ENCODE assay signal across 9 cellular contexts in the genomic region with DNA sequence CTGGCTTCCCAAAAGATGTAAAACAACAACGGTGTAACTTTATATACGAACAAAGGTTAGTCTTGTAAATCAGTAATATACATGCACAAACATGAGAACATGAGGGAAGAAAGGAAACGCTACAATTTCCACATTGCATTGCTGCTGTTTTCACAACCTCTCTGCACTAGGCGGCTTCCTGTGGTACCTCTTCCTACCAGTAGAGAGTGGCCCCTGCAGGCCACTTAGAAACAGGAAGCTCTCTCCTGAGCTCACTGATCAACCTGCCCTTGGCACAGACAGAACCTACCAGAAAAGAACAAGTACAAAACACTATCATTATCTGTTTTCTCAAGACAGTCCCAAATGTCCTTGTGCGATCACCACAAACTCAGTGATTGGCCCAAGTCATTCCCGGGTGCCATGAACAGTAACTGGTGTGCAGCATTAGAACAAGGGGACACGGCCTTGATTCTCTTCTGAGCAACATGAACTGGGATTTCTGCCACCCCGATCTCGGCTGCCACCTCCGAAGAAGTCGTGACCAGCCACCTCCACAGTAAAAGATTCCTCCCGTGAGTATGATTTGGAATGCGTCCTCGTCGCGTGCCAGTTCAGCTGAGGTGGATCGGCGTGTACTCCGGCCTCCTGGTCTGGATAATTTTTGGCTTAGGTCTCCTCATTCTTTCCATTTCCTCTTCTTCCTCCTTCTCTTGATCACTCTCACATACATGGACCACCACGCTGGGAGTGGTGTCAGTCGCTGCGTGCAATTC. TPM values are rescaled to one million over a fixed set of nuclear protein-coding genes. Genes with fewer than 3 reads are reported as not detected.
DNase-seq lines count a peak whose midpoint lies in the region; ATAC-seq, FAIRE-seq and TF ChIP-seq lines count a peak whose summit lies in the region.
"Had no signal": no experiment of that assay in that cellular context is flagged by ENCODE, and none has a peak within 500 bp of the region (broad histone marks: within the 10 kb centered on the region; RNA-seq: fewer than 3 reads in every experiment).

No MANE protein-coding gene starts in this region.

- H3K36me3 ChIP-seq in BE2C (no peaks in the 10 kb centered on the region; the same call in 1 of the 2 replicates), keratinocyte (ENCODE audit: control insufficient read depth in 2 of 2, extremely low read depth in 1 of 2, insufficient read depth in 2 of 2, low read length in 2 of 2) (peaks cover 7 to 8% of the 10 kb centered on the region in 2 experiments), neuronal stem cell (replicated peaks in 1 of 2; ENCODE audit: control insufficient read depth in 2 of 2, insufficient read depth in 2 of 2, low read length in 2 of 2) (peaks cover 0 to 47% of the 10 kb centered on the region in 2 donors), SJCRH30 (peaks cover 33% of the 10 kb centered on the region)

- H3K4me1 ChIP-seq in BE2C: no peaks in the 10 kb centered on the region
- no peaks in the 10 kb centered on the region for H3K4me1 ChIP-seq in keratinocyte (ENCODE audit: control insufficient read depth, extremely low read depth, insufficient read depth, low read length)
- H3K4me1 ChIP-seq in neuronal stem cell (ENCODE audit: control insufficient read depth in 2 of 2, insufficient read depth in 1 of 2, low read depth in 1 of 2, low read length in 2 of 2): peaks cover 0 to 5% of the 10 kb centered on the region in 2 donors
- H3K4me1 ChIP-seq in SJCRH30: no peaks in the 10 kb centered on the region

- ATAC-seq in activated B cell treated with CpG ODN at 0.5 μM for 24 hours (ENCODE audit: low read depth): peak; percentile 42
- ATAC-seq in HG03108 (IDR thresholded peaks at IDR 0.05; ENCODE audit: unreplicated experiment): no peak

- H2BK12ac ChIP-seq in neuronal stem cell (ENCODE audit: low read length): no peak overlapping the region

- peak; percentile 24 for TF ChIP-seq CTCF in BE2C (IDR thresholded peaks at IDR 0.05; ENCODE audit: low read depth, low read length)
- no peak for TF ChIP-seq CTCF in activated B cell treated with CpG ODN at 0.5 μM for 24 hours (IDR thresholded peaks at IDR 0.05)
- peak; percentile 16 to 30 (median 28) for TF ChIP-seq CTCF in keratinocyte (optimal IDR thresholded peaks at IDR 0.05 in 1 of 3, IDR thresholded peaks at IDR 0.05 in 1 of 3, conservative IDR thresholded peaks at IDR 0.05 in 1 of 3; ENCODE audit: extremely low read depth in 1 of 3, insufficient read depth in 2 of 3, low read length in 3 of 3)

- WGBS in neuronal stem cell (ENCODE audit: extremely low coverage in 2 of 2, insufficient read length in 2 of 2, insufficient replicate concordance in 1 of 2), 2 donors: no CpG with 5 or more reads among the region's 22 CpGs

- H3K79me2 ChIP-seq in keratinocyte (ENCODE audit: control insufficient read depth, insufficient read depth, low read length): no peaks in the 10 kb centered on the region

- no peak for FAIRE-seq in keratinocyte (lab: Jason Lieb, UNC)
- FAIRE-seq: endometrium had no signal

- intact Hi-C loops in activated B cell treated with CpG ODN at 0.5 μM for 24 hours (cut with micrococcal nuclease): no loop called here

- H3K23ac ChIP-seq in neuronal stem cell (ENCODE audit: low read depth, low read length, poor library complexity): no peak overlapping the region

- dilution Hi-C loops in keratinocyte (cut with MboI; ENCODE audit: extremely low pct_ligation_motif_present, low sequenced_read_pairs): no loop called here

- H3K4me3 Mint-ChIP-seq in activated B cell treated with CpG ODN at 0.5 μM for 24 hours: no peak overlapping the region

- POLR2A ChIA-PET in activated B cell treated with CpG ODN at 0.5 μM for 24 hours (lab: Charles Lee): no interaction called here

- H3K4me3 ChIP-seq in BE2C (ENCODE audit: low read depth, low read length): no peak overlapping the region
- no peak overlapping the region for H3K4me3 ChIP-seq in keratinocyte (ENCODE audit: control insufficient read depth in 2 of 3, extremely low read depth in 1 of 3, insufficient read depth in 2 of 3, low read depth in 1 of 3, low read length in 3 of 3)
- no peak overlapping the region for H3K4me3 ChIP-seq in neuronal stem cell (ENCODE audit: low read length in 2 of 2)
- H3K4me3 ChIP-seq in SJCRH30: no peak overlapping the region

- no peak overlapping the region for H3K27ac Mint-ChIP-seq in activated B cell treated with CpG ODN at 0.5 μM for 24 hours

- H3K4me2 ChIP-seq in keratinocyte (ENCODE audit: control insufficient read depth, extremely low read depth, insufficient read depth, low read depth, low read length): no peak overlapping the region
- H3K4me2 ChIP-seq in neuronal stem cell (ENCODE audit: insufficient read depth, low read length, poor library complexity, severe bottlenecking): no peak overlapping the region

- H3K18ac ChIP-seq in neuronal stem cell (ENCODE audit: low read length): no peak overlapping the region

- H3K9me3 Mint-ChIP-seq in activated B cell treated with CpG ODN at 0.5 μM for 24 hours: no peaks in the 10 kb centered on the region

- CTCF ChIA-PET in activated B cell treated with CpG ODN at 0.5 μM for 24 hours (lab: Charles Lee): no interaction called here

- no peak overlapping the region for H2AK5ac ChIP-seq in neuronal stem cell (ENCODE audit: low read depth, low read length)

- H3K27me3 ChIP-seq in BE2C: no peaks in the 10 kb centered on the region
- H3K27me3 ChIP-seq in keratinocyte (ENCODE audit: control insufficient read depth, extremely low read depth, insufficient read depth, low read length): no peaks in the 10 kb centered on the region
- no peaks in the 10 kb centered on the region for H3K27me3 ChIP-seq in neuronal stem cell (ENCODE audit: control insufficient read depth in 3 of 3, insufficient read depth in 3 of 3, low read depth in 1 of 3, low read length in 3 of 3)
- no peaks in the 10 kb centered on the region for H3K27me3 ChIP-seq in SJCRH30

- H2BK5ac ChIP-seq in neuronal stem cell (ENCODE audit: low read length): no peak overlapping the region

- no peaks in the 10 kb centered on the region for H4K20me1 ChIP-seq in keratinocyte (ENCODE audit: control insufficient read depth, extremely low read depth, insufficient read depth, low read length)

- H3K9me1 ChIP-seq in keratinocyte (ENCODE audit: control insufficient read depth, extremely low read depth, insufficient read depth, low read length): no peaks in the 10 kb centered on the region

- H3K27ac ChIP-seq in keratinocyte (ENCODE audit: control insufficient read depth, insufficient read depth, low read length) (no peak overlapping the region), neuronal stem cell (replicated peaks; ENCODE audit: low read length) (no peak overlapping the region), SJCRH30 (no peak overlapping the region)

- H3K4ac ChIP-seq in neuronal stem cell (ENCODE audit: low read length): no peak overlapping the region

- no peak for DNase-seq in BE2C
- DNase-seq in HCEC 1CT: peak; percentile 22
- DNase-seq in activated B cell treated with CpG ODN at 0.5 μM for 24 hours: no peak
- no peak for DNase-seq in keratinocyte (ENCODE audit: low read depth, low spot score)
- no peak for DNase-seq in neuronal stem cell (ENCODE audit: low spot score)
- no peak for DNase-seq in SJCRH30
- no peak for DNase-seq in 8988T

- H4K91ac ChIP-seq in neuronal stem cell (ENCODE audit: low read depth, low read length, poor library complexity): no peak overlapping the region

- peaks cover 6% of the 10 kb centered on the region for H3K36me3 Mint-ChIP-seq in activated B cell treated with CpG ODN at 0.5 μM for 24 hours (ENCODE audit: low read depth)

- no peak overlapping the region for H3K14ac ChIP-seq in neuronal stem cell (ENCODE audit: low read length)

- H3K79me1 ChIP-seq in neuronal stem cell (ENCODE audit: low read depth, low read length): no peaks in the 10 kb centered on the region

- H2AFZ ChIP-seq in keratinocyte (ENCODE audit: control insufficient read depth, low read length) (no peak overlapping the region), neuronal stem cell (ENCODE audit: low read length) (no peak overlapping the region)

- H3K4me1 Mint-ChIP-seq in activated B cell treated with CpG ODN at 0.5 μM for 24 hours: no peaks in the 10 kb centered on the region

- no peak overlapping the region for H2BK120ac ChIP-seq in neuronal stem cell (ENCODE audit: low read depth, low read length)

- H3K9me3 ChIP-seq in BE2C (no peaks in the 10 kb centered on the region), keratinocyte (ENCODE audit: control insufficient read depth, low read depth, low read length) (no peaks in the 10 kb centered on the region), neuronal stem cell (replicated peaks in 1 of 2; ENCODE audit: control insufficient read depth in 2 of 2, insufficient read depth in 1 of 2, low read depth in 1 of 2, low read length in 2 of 2) (no peaks in the 10 kb centered on the region), SJCRH30 (replicated peaks) (no peaks in the 10 kb centered on the region)

- no peaks in the 10 kb centered on the region for H3K27me3 Mint-ChIP-seq in activated B cell treated with CpG ODN at 0.5 μM for 24 hours

- no peak overlapping the region for H2BK15ac ChIP-seq in neuronal stem cell (ENCODE audit: low read length)

- H4K8ac ChIP-seq in neuronal stem cell (ENCODE audit: low read depth, low read length): no peak overlapping the region

- H3K9ac ChIP-seq in keratinocyte (ENCODE audit: control insufficient read depth, extremely low read depth, insufficient read depth, low read length): no peak overlapping the region
- H3K9ac ChIP-seq in neuronal stem cell (ENCODE audit: low read depth, low read length, poor library complexity): no peak overlapping the region

RNA-seq across cellular contexts. Expression of a gene that starts 5.7 kb away (rescaled TPM):
- polyA plus RNA-seq in BE2C (2012; ENCODE audit: insufficient read depth, insufficient read length, low read depth): not detected
- 0.10 TPM in 1 of 2 replicates, not detected in the other for total RNA-seq in activated B cell treated with CpG ODN at 0.5 μM for 24 hours
- polyA plus RNA-seq in keratinocyte: 0.03 to 0.08 TPM (median 0.04 TPM) in 3 replicates
- polyA plus RNA-seq in keratinocyte (2011; ENCODE audit: low read depth): 0.12 TPM
- polyA plus RNA-seq in keratinocyte (2011; cell fraction: cytosol; rRNA removed): 0.10 TPM in 1 of 2 replicates, not detected in the other
- polyA plus RNA-seq in keratinocyte (2011; cell fraction: nucleus; rRNA removed): 0.17 and 0.36 TPM in 2 replicates
- polyA plus RNA-seq in keratinocyte (2012; ENCODE audit: low replicate concordance): 0.09 and 0.20 TPM in 2 replicates
- 0.42 TPM in 1 of 3 replicates, not detected in the others for polyA minus RNA-seq in keratinocyte
- polyA minus RNA-seq in keratinocyte (2011; cell fraction: cytosol; rRNA and poly(A)+ RNA removed): not detected
- 0.53 TPM in 1 of 2 replicates, not detected in the other for polyA minus RNA-seq in keratinocyte (2011; cell fraction: nucleus; rRNA and poly(A)+ RNA removed)
- polyA plus RNA-seq in neuronal stem cell (2013, experiment 1 of 2): 0.04 TPM
- 0.06 TPM for polyA plus RNA-seq in neuronal stem cell (2013, experiment 2 of 2)
- 0.06 and 0.13 TPM in 2 replicates for total RNA-seq in SJCRH30 (2014; rRNA removed; shearing (Covaris generic))
